8 cellular contexts compared by ENCODE assay signal in the genomic region with DNA sequence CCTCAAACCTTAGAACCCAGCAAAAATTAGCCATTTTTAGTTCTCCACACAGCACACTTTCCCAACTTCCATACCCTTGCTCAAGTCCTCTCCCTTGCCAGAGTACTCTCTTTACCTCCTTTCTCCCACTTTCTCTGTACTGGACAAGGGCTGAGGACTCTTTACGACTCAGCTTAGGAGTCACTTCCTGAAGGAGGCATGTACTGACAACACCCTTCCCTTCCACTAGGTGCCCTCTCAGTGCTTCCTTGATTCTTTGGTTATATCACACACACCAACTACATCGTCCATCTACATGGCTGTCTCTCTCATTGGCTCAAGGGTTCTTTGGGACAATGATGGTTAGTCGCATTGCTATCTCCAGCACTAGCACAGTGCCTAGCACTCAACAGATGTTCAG. TPM values are rescaled to one million over a fixed set of nuclear protein-coding genes. Genes with fewer than 3 reads are reported as not detected.
DNase-seq lines count a peak whose midpoint lies in the region; ATAC-seq, FAIRE-seq and TF ChIP-seq lines count a peak whose summit lies in the region.

No MANE protein-coding gene starts in this region.

- no peak for FAIRE-seq in H54 (lab: Jason Lieb, UNC)

- H3K9ac ChIP-seq in fibroblast of lung (ENCODE audit: insufficient read depth, low read length): no peak overlapping the region

- H3K27ac Mint-ChIP-seq in stimulated activated naive B cell treated with anti-CD40 and anti-IgM and Interleukin-4, amounts not matched to agents 10 μg/mL and 1 μg/mL and 100 μg/mL, for 72 hours: no peak overlapping the region

- H3K36me3 Mint-ChIP-seq in stimulated activated naive B cell treated with anti-CD40 and anti-IgM and Interleukin-4, amounts not matched to agents 10 μg/mL and 1 μg/mL and 100 μg/mL, for 72 hours: peaks cover 0 to 2% of the 10 kb centered on the region in 2 donors

- TF ChIP-seq CTCF in OCI-LY7 (conservative IDR thresholded peaks at IDR 0.05; ENCODE audit: low read length) (0 out of 2 replicates have a peak, but pooled peaks have one; percentile 31), fibroblast of lung (conservative IDR thresholded peaks at IDR 0.05 in 1 of 2, IDR thresholded peaks at IDR 0.05 in 1 of 2; ENCODE audit: low read depth in 1 of 2, low read length in 2 of 2) (peak; percentile 40 to 53), prostate gland (IDR thresholded peaks at IDR 0.05) (peak in 2 of 4 experiments; percentile 32 to 48)

- no peaks in the 10 kb centered on the region for H3K9me3 ChIP-seq in OCI-LY7 (ENCODE audit: low read length)
- H3K9me3 ChIP-seq in fibroblast of lung (ENCODE audit: control insufficient read depth, insufficient read depth, low read depth, low read length): no peaks in the 10 kb centered on the region
- H3K9me3 ChIP-seq in prostate gland: no peaks in the 10 kb centered on the region

- POLR2A ChIA-PET in OCI-LY7 (lab: Charles Lee): no interaction called here

- DNase-seq in NCI-H526 (lab: John Stamatoyannopoulos, UW) (peak; percentile 17 to 25), NCI-H526 treated with DMSO at 0.1 percent for 48 hours (lab: John Stamatoyannopoulos, UW) (no peak), OCI-LY7 (ENCODE audit: low spot score) (peak; percentile 7), fibroblast of lung (ENCODE audit: low read depth in 2 of 2) (peak; percentile 29 to 38), H54 (ENCODE audit: insufficient read length, low spot score) (no peak), prostate gland (ENCODE audit: low spot score) (no peak)
- DNase-seq in stimulated activated naive B cell treated with anti-CD40 and anti-IgM and Interleukin-4, amounts not matched to agents 10 μg/mL and 1 μg/mL and 100 μg/mL, for 72 hours: no peak

- CTCF ChIA-PET in OCI-LY7 (lab: Charles Lee; ENCODE audit: unreplicated experiment): no interaction called here

- peaks cover 5 to 6% of the 10 kb centered on the region in 2 donors for H3K4me1 Mint-ChIP-seq in stimulated activated naive B cell treated with anti-CD40 and anti-IgM and Interleukin-4, amounts not matched to agents 10 μg/mL and 1 μg/mL and 100 μg/mL, for 72 hours

- peaks cover 25 to 28% of the 10 kb centered on the region in 2 donors for H3K27me3 Mint-ChIP-seq in stimulated activated naive B cell treated with anti-CD40 and anti-IgM and Interleukin-4, amounts not matched to agents 10 μg/mL and 1 μg/mL and 100 μg/mL, for 72 hours

- peak; percentile 96 for ATAC-seq in HG02588 (IDR thresholded peaks at IDR 0.05; ENCODE audit: unreplicated experiment)
- ATAC-seq in stimulated activated naive B cell treated with anti-CD40 and anti-IgM and Interleukin-4, amounts not matched to agents 10 μg/mL and 1 μg/mL and 100 μg/mL, for 72 hours (replicated peaks): peak; percentile 85 to 88

- no peaks in the 10 kb centered on the region for H3K79me2 ChIP-seq in OCI-LY7 (ENCODE audit: insufficient read depth, low read depth, low read length)
- H3K79me2 ChIP-seq in fibroblast of lung (ENCODE audit: control insufficient read depth, insufficient read depth, low read length): no peaks in the 10 kb centered on the region

- H3K9me3 Mint-ChIP-seq in stimulated activated naive B cell treated with anti-CD40 and anti-IgM and Interleukin-4, amounts not matched to agents 10 μg/mL and 1 μg/mL and 100 μg/mL, for 72 hours: no peaks in the 10 kb centered on the region

- TF ChIP-seq POLR2A in H54 (IDR thresholded peaks at IDR 0.05; ENCODE audit: low read depth, low read length) (no peak), prostate gland (IDR thresholded peaks at IDR 0.05) (no peak)

- H3K4me3 ChIP-seq in OCI-LY7 (ENCODE audit: low read depth, low read length, poor library complexity, severe bottlenecking) (no peak overlapping the region), fibroblast of lung (replicated peaks in 1 of 4; ENCODE audit: control extremely low read depth in 1 of 4, insufficient read depth in 1 of 4, low read depth in 3 of 4, low read length in 4 of 4) (no peak overlapping the region), prostate gland (no peak overlapping the region)

- H3K36me3 ChIP-seq in OCI-LY7 (ENCODE audit: insufficient read depth, low read length) (no peaks in the 10 kb centered on the region), fibroblast of lung (ENCODE audit: control insufficient read depth, insufficient read depth, low read length) (no peaks in the 10 kb centered on the region), prostate gland (no peaks in the 10 kb centered on the region)

- 43% methylated on average over 3 of the region's 3 CpGs for WGBS in prostate gland

- H3K4me1 ChIP-seq in OCI-LY7 (ENCODE audit: insufficient read depth, low read length, poor library complexity, severe bottlenecking) (no peaks in the 10 kb centered on the region), fibroblast of lung (ENCODE audit: control insufficient read depth, extremely low read depth, insufficient read depth, low read length) (no peaks in the 10 kb centered on the region), prostate gland (replicated peaks) (no peaks in the 10 kb centered on the region)

- no peaks in the 10 kb centered on the region for H3K9me2 ChIP-seq in OCI-LY7 (ENCODE audit: insufficient read depth, low read length)

- no peak overlapping the region for H2AFZ ChIP-seq in OCI-LY7 (ENCODE audit: low read length)
- H2AFZ ChIP-seq in fibroblast of lung (ENCODE audit: low read length): peak overlapping the region; percentile 24

- H3K27ac ChIP-seq in OCI-LY7 (ENCODE audit: low read depth, low read length, poor library complexity, severe bottlenecking) (no peak overlapping the region), fibroblast of lung (ENCODE audit: insufficient read depth, low read length) (no peak overlapping the region), prostate gland (no peak overlapping the region)

- intact Hi-C loops in OCI-LY7 (cut with micrococcal nuclease; ENCODE audit: unreplicated experiment) (no loop called here), prostate gland (cut with DNase I) (no loop called here)

- H3K4me2 ChIP-seq in OCI-LY7 (ENCODE audit: low read length) (no peak overlapping the region), fibroblast of lung (ENCODE audit: extremely low read depth, insufficient read depth, low read length) (peak overlapping the region; percentile 8)

- no TSS peak for BruUV-seq in OCI-LY7 (replicated peaks; lab: Mats Ljungman, UMichigan)

- H4K20me1 ChIP-seq in OCI-LY7 (ENCODE audit: insufficient read depth, low read length) (no peaks in the 10 kb centered on the region), fibroblast of lung (ENCODE audit: control insufficient read depth, extremely low read depth, insufficient read depth, low read length) (no peaks in the 10 kb centered on the region)

- no peak overlapping the region for H3K4me3 Mint-ChIP-seq in stimulated activated naive B cell treated with anti-CD40 and anti-IgM and Interleukin-4, amounts not matched to agents 10 μg/mL and 1 μg/mL and 100 μg/mL, for 72 hours

- H3K27me3 ChIP-seq in fibroblast of lung (ENCODE audit: control insufficient read depth, insufficient read depth, low read length) (no peaks in the 10 kb centered on the region), prostate gland (replicated peaks; ENCODE audit: insufficient read depth) (no peaks in the 10 kb centered on the region)

RNA-seq across cellular contexts. Expression of gene C18orf63, which starts 5.2 kb away (rescaled TPM):
- not detected in 2 replicates for total RNA-seq in OCI-LY7 (2014; rRNA removed; shearing (Covaris generic))
- total RNA-seq in OCI-LY7 (2022) (not detected in 2 replicates), fibroblast of lung (not detected in 2 replicates), prostate gland (1 to 10 TPM in 1 of 2 donors, not detected in 1; 4.7 TPM)
- not detected in 2 replicates for polyA plus RNA-seq in fibroblast of lung
- polyA plus RNA-seq in fibroblast of lung (2012): not detected in 2 replicates
- polyA minus RNA-seq in fibroblast of lung (ENCODE audit: low replicate concordance): not detected in 2 replicates

RNA-seq across cellular contexts. Expression of gene CYB5A, which starts 18.6 kb away (rescaled TPM):
- total RNA-seq in OCI-LY7 (2014; rRNA removed; shearing (Covaris generic)): not detected in 2 replicates
- not detected in 2 replicates for total RNA-seq in OCI-LY7 (2022)
- total RNA-seq in fibroblast of lung: 63.4 and 113 TPM in 2 replicates
- 111 and 150 TPM in 2 replicates for polyA plus RNA-seq in fibroblast of lung
- polyA plus RNA-seq in fibroblast of lung (2012): 82.3 and 110 TPM in 2 replicates
- 12.0 and 13.7 TPM in 2 replicates for polyA minus RNA-seq in fibroblast of lung (ENCODE audit: low replicate concordance)
- 100 to 1,000 TPM in 1 of 2 donors, 10 to 100 TPM in 1; 76.6 to 144 TPM for total RNA-seq in prostate gland

Comparison
In these comparisons a context has a peak if more than half of its experiments do, and no peak if none do; other contexts are left out.
1. DNase-seq: peak in NCI-H526 (2 of 2), OCI-LY7 (single experiment) and fibroblast of lung (2 of 2); none in NCI-H526 treated with DMSO at 0.1 percent for 48 hours (single experiment), stimulated activated naive B cell treated with anti-CD40 and anti-IgM and Interleukin-4, amounts not matched to agents 10 μg/mL and 1 μg/mL and 100 μg/mL, for 72 hours (single experiment), H54 (single experiment) and prostate gland (single experiment).
2. RNA of gene CYB5A, which starts 18.6 kb away (total RNA-seq): 76.6 to 144 TPM in prostate gland and 63.4 to 113 TPM in fibroblast of lung; not detected in OCI-LY7; every median in the first group is over 10 times any median in the second.